Comparison of ENCODE assay signal across 1 cellular context in genomic region chr1:229114781-229115417, GRCh38.
TF ChIP-seq lines count a peak whose summit lies in the region.

No MANE protein-coding gene starts in this region.

TF ChIP-seq in IMR-90, 13 proteins besides CTCF, POLR2A, EP300 and RAD21:
- TF ChIP-seq MAZ (IDR thresholded peaks at IDR 0.05; ENCODE audit: borderline replicate concordance, low read depth, low read length) (no peak; the same call in 1 of the 2 replicates), FOS (IDR thresholded peaks at IDR 0.05; ENCODE audit: low read depth, low read length) (no peak), BHLHE40 (IDR thresholded peaks at IDR 0.05; ENCODE audit: low read depth, low read length) (no peak), SMC3 (IDR thresholded peaks at IDR 0.05; ENCODE audit: low read depth, low read length) (no peak)
